ENCODE assay signal across 22 cellular contexts in the genomic region with DNA sequence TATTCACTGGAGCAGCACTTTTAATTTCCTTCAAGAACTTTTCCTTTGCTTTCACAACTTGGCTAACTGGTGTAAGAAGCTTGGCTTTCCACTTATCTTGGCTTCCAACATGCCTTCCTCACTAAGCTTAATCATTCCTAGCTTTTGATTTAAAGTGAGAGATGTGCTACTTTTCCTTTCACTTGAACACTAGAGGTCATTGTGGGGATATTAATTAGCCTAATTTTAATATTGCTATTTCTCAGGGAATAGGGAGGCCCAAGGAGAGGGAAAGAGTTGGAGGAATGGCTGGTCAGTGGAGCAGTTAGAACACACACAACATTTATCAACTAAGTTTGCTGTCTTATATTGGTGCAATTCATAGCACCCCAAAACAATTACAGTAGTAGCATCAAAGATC.
"Had no signal": no experiment of that assay in that cellular context is flagged by ENCODE, and none has a peak within 500 bp of the region (broad histone marks: within the 10 kb centered on the region; RNA-seq: fewer than 3 reads in every experiment).

No MANE protein-coding gene starts in this region.

- H3K27me3 ChIP-seq: adrenal gland, SJCRH30 had no signal

- DNase-seq: activated CD4-positive, alpha-beta T cell treated with anti-CD3 and anti-CD28 coated beads for 4 hours; activated CD8-positive, alpha-beta memory T cell treated with anti-CD3 and anti-CD28 coated beads, Interleukin-2, amount 50 U/mL, for 4 hours; activated CD8-positive, alpha-beta T cell treated with anti-CD3 and anti-CD28 coated beads for 36 hours; activated naive CD4-positive, alpha-beta T cell treated with anti-CD3 and anti-CD28 coated beads, Interleukin-2, amount 50 U/mL, for 16 hours; activated naive CD8-positive, alpha-beta T cell treated with anti-CD3 and anti-CD28 coated beads, Interleukin-2, amount 10 ng/mL, durations not matched to agents 7 days and 5 days; activated T-cell treated with anti-CD3 and anti-CD28 coated beads, Interleukin-2, amount 50 U/mL, for 1 hour; adrenal gland; aorta; NCI-H1048; NCI-H146; NCI-H187 treated with DMSO at 0.1 percent for 48 hours; NCI-H2081 treated with DMSO at 0.1 percent for 48 hours; NCI-H2171; NCI-H2227 treated with DMSO at 0.1 percent for 48 hours; NCI-H446 treated with DMSO at 0.1 percent for 48 hours; NCI-H82; OCI-M1; Right ventricle myocardium superior; RPMI8226; SJCRH30; SK-N-SH; T-helper 1 cell had no signal

- H3K4me3 ChIP-seq: adrenal gland, SJCRH30 had no signal

- H3K36me3 ChIP-seq: adrenal gland, SJCRH30 had no signal
